26 cellular contexts compared by ENCODE assay signal in the genomic region with DNA sequence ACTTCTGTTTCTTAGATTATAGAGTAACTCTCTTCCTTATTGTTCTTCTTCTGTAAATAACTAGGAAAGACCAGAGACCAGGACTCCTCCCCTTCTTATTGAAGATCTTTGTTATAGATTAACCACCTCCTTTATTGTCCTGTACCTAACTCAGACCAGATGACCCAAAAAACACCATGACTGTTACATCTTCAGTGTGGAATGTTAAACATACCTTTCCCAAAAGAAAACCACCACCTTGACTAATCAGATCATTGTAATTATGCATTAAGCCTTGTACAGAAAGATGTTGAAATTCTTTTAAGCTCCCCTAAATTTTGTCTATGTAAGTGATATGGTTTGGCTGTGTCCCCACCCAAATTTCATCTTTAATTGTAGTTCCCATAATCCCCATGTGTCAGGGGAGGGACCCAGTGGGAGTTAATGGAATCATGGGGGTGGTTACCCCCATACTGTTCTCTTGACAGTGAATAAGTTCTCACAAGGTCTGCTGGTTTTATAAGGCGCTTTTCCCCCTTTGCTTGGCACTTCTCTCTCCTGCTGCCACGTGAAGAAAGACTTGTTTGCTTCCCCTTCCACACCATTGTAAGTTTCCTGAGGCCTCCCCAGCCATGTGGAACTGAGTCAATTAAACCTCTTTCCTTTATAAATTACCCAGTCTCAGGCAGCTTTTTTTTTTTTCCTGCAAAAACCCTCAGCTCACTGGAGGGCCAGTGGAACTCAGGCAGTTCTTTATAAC. TPM values are rescaled to one million over a fixed set of nuclear protein-coding genes. Genes with fewer than 3 reads are reported as not detected.
A peak's percentile ranks its signal among the peaks of the same experiment; 100 is the strongest.
DNase-seq lines count a peak whose midpoint lies in the region; FAIRE-seq and TF ChIP-seq lines count a peak whose summit lies in the region.
"Had no signal": no experiment of that assay in that cellular context is flagged by ENCODE, and none has a peak within 500 bp of the region (broad histone marks: within the 10 kb centered on the region; RNA-seq: fewer than 3 reads in every experiment).

No MANE protein-coding gene starts in this region.

- peaks cover 0 to 12% of the 10 kb centered on the region in 2 donors for H3K36me3 ChIP-seq in kidney (ENCODE audit: control insufficient read depth in 1 of 2, insufficient read depth in 2 of 2, low read length in 2 of 2)
- H3K36me3 ChIP-seq: brain microvascular endothelial cell, gastrocnemius medialis, right atrium auricular region, vagina had no signal

- H3K9me3 Mint-ChIP-seq in progenitor cell of endocrine pancreas (ENCODE audit: low read depth) (no peaks in the 10 kb centered on the region), mesothelial cell of epicardium (no peaks in the 10 kb centered on the region)
- H3K9me3 Mint-ChIP-seq: effector memory CD8-positive, alpha-beta T cell had no signal

- H3K9me3 ChIP-seq in kidney (ENCODE audit: control insufficient read depth in 1 of 2, low read length in 2 of 2) = no peaks in the 10 kb centered on the region
- H3K9me3 ChIP-seq: gastrocnemius medialis, right atrium auricular region, vagina had no signal

- H3K27ac Mint-ChIP-seq in progenitor cell of endocrine pancreas (peak overlapping the region; percentile 57), mesothelial cell of epicardium (no peak overlapping the region)
- H3K27ac Mint-ChIP-seq: activated CD8-positive, alpha-beta T cell treated with anti-CD3 and anti-CD28 coated beads, Interleukin-2, amount 10 ng/mL, durations not matched to agents 7 days and 5 days had no signal

- H3K4me1 ChIP-seq in kidney (ENCODE audit: control insufficient read depth in 1 of 2, insufficient read depth in 1 of 2, low read depth in 1 of 2, low read length in 2 of 2) = no peaks in the 10 kb centered on the region
- H3K4me1 ChIP-seq: gastrocnemius medialis, right atrium auricular region, vagina had no signal

- H3K9ac ChIP-seq in kidney (ENCODE audit: low read length in 2 of 2) = no peak overlapping the region
- H3K9ac ChIP-seq: KMS-11 had no signal

- H3K36me3 Mint-ChIP-seq in progenitor cell of endocrine pancreas (ENCODE audit: insufficient read depth) = peaks cover 6% of the 10 kb centered on the region
- H3K36me3 Mint-ChIP-seq in mesothelial cell of epicardium = peaks cover 7% of the 10 kb centered on the region

- no peak for DNase-seq in D721Med (ENCODE audit: insufficient read length, low spot score)
- no peak for DNase-seq in kidney
- DNase-seq in progenitor cell of endocrine pancreas (ENCODE audit: low spot score, unreplicated experiment) = no peak
- DNase-seq in GM10266 (ENCODE audit: extremely low spot score) = no peak
- no peak for DNase-seq in activated CD4-positive, alpha-beta T cell treated with anti-CD3 and anti-CD28 coated beads, Interleukin-2, amount 50 U/mL, for 4 hours
- no peak for DNase-seq in mesothelial cell of epicardium (ENCODE audit: low spot score in 2 of 2, unreplicated experiment in 2 of 2)
- DNase-seq in islet precursor cell = no peak
- DNase-seq: activated CD4-positive, CD25-positive, alpha-beta regulatory T cell treated with anti-CD3 and anti-CD28 coated beads, Interleukin-2, amount 50 U/mL, for 72 hours; activated CD8-positive, alpha-beta T cell treated with anti-CD3 and anti-CD28 coated beads, Interleukin-2, amount 10 ng/mL, durations not matched to agents 7 days and 5 days; activated T-cell treated with anti-CD3 and anti-CD28 coated beads for 4 hours; brain microvascular endothelial cell; effector memory CD8-positive, alpha-beta T cell; gastrocnemius medialis; MV-4-11; NCI-H2171 treated with DMSO at 0.1 percent for 48 hours; NCI-H524 treated with DMSO at 0.1 percent for 48 hours; occipital lobe; SHP77; stimulated activated CD4-positive, alpha-beta T cell treated with anti-CD3 and anti-CD28 coated beads, Interleukin-4, amount 100 ng/mL, for 1 hour; stimulated activated naive CD4-positive, alpha-beta T cell; SW 1271 had no signal

- no peaks in the 10 kb centered on the region for H3K27me3 Mint-ChIP-seq in progenitor cell of endocrine pancreas
- no peaks in the 10 kb centered on the region for H3K27me3 Mint-ChIP-seq in mesothelial cell of epicardium (ENCODE audit: low read depth)
- H3K27me3 Mint-ChIP-seq: effector memory CD8-positive, alpha-beta T cell had no signal

- H3K4me1 Mint-ChIP-seq in progenitor cell of endocrine pancreas (ENCODE audit: low read depth) (peaks cover 14% of the 10 kb centered on the region), mesothelial cell of epicardium (peaks cover 2% of the 10 kb centered on the region)

- H3K27ac ChIP-seq in VCaP (peak overlapping the region; percentile 34; the same call in 1 of the 2 replicates), kidney (ENCODE audit: low read depth in 2 of 2, low read length in 2 of 2) (no peak overlapping the region)
- H3K27ac ChIP-seq: brain microvascular endothelial cell, C4-2B, gastrocnemius medialis, KMS-11, right atrium auricular region, vagina had no signal

- intact Hi-C loops in kidney (cut with DNase I) = no loop called here

- no peak overlapping the region for H3K4me3 ChIP-seq in kidney (ENCODE audit: low read length in 2 of 2)
- H3K4me3 ChIP-seq: gastrocnemius medialis, right atrium auricular region, vagina had no signal

- FAIRE-seq in D721Med (lab: Jason Lieb, UNC) (peak; percentile 64), kidney (lab: Jason Lieb, UNC) (peak; percentile 21)

- TF ChIP-seq CTCF in D721Med (IDR thresholded peaks at IDR 0.05; ENCODE audit: insufficient read depth, missing control alignments) (no peak), VCaP (conservative IDR thresholded peaks at IDR 0.05) (no peak), kidney (IDR thresholded peaks at IDR 0.05; ENCODE audit: borderline replicate concordance, extremely low read depth, insufficient read depth) (no peak), progenitor cell of endocrine pancreas (IDR thresholded peaks at IDR 0.05; ENCODE audit: unreplicated experiment) (no peak), GM10266 (IDR thresholded peaks at IDR 0.05; ENCODE audit: control insufficient read depth, insufficient read depth, low read depth, missing control alignments) (no peak), mesothelial cell of epicardium (IDR thresholded peaks at IDR 0.05; ENCODE audit: unreplicated experiment) (no peak)

- no peak overlapping the region for H3K4me3 Mint-ChIP-seq in progenitor cell of endocrine pancreas (ENCODE audit: low read depth)
- H3K4me3 Mint-ChIP-seq in mesothelial cell of epicardium = no peak overlapping the region
- H3K4me3 Mint-ChIP-seq: activated CD8-positive, alpha-beta T cell treated with anti-CD3 and anti-CD28 coated beads, Interleukin-2, amount 10 ng/mL, durations not matched to agents 7 days and 5 days; effector memory CD8-positive, alpha-beta T cell had no signal

RNA-seq across cellular contexts. Expression of a gene that starts 26.3 kb away (rescaled TPM):
- total RNA-seq in kidney (16.4 TPM), progenitor cell of endocrine pancreas (17.0 and 17.7 TPM in 2 replicates), mesothelial cell of epicardium (21.4 to 23.4 TPM (median 22.5 TPM) in 3 replicates)
- 8.3 TPM for polyA plus RNA-seq in kidney (ENCODE audit: insufficient read depth, low read depth, low replicate concordance)
